7 cellular contexts compared by ENCODE assay signal in the genomic region with DNA sequence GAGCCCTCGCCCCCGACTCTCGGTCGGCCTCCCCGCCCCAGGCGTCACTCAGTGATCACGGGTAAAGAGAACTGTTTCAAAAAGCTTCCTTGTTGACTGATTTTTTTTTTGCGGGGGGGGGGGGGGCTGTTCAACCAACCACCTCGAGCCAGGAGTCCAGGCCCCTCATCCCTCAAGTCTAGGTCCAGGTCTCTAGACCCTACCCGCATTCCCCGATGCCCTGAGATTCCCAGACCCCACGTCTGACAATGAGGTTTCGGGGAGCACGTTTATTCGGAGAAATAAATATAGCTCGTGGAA. TPM values are rescaled to one million over a fixed set of nuclear protein-coding genes. Genes with fewer than 3 reads are reported as not detected.
DNase-seq lines count a peak whose midpoint lies in the region; ATAC-seq and TF ChIP-seq lines count a peak whose summit lies in the region.
"Had no signal": no experiment of that assay in that cellular context is flagged by ENCODE, and none has a peak within 500 bp of the region (broad histone marks: within the 10 kb centered on the region; RNA-seq: fewer than 3 reads in every experiment).

No MANE protein-coding gene starts in this region.

- no peaks in the 10 kb centered on the region for H3K36me3 Mint-ChIP-seq in CD8-positive, alpha-beta T cell

- intact Hi-C loops in CD8-positive, alpha-beta T cell (cut with DNase I, micrococcal nuclease) = no loop called here

- ATAC-seq in CD8-positive, alpha-beta T cell = no peak

- POLR2A ChIA-PET in CD8-positive, alpha-beta T cell (lab: Charles Lee) = no interaction called here

- peak overlapping the region; percentile 60 for H3K4me3 ChIP-seq in CD8-positive, alpha-beta T cell (ENCODE audit: low read depth, low read length)
- H3K4me3 ChIP-seq in muscle layer of colon (ENCODE audit: low read depth in 1 of 2, low read length in 2 of 2) = peak overlapping the region; percentile 72 to 80

- H3K4me3 Mint-ChIP-seq in CD8-positive, alpha-beta T cell = peak overlapping the region; percentile 78

- H3K36me3 ChIP-seq in CD8-positive, alpha-beta T cell (ENCODE audit: insufficient read depth, low read length) = no peaks in the 10 kb centered on the region
- H3K36me3 ChIP-seq in muscle layer of colon (ENCODE audit: insufficient read depth, low read length) = no peaks in the 10 kb centered on the region

- no peaks in the 10 kb centered on the region for H3K9me3 ChIP-seq in CD8-positive, alpha-beta T cell (ENCODE audit: low read length)
- no peaks in the 10 kb centered on the region for H3K9me3 ChIP-seq in muscle layer of colon (ENCODE audit: low read length)

- peaks cover 41% of the 10 kb centered on the region for H3K4me1 ChIP-seq in CD8-positive, alpha-beta T cell (ENCODE audit: insufficient read depth, low read length)
- H3K4me1 ChIP-seq in muscle layer of colon (ENCODE audit: insufficient read depth, low read length) = peaks cover 19% of the 10 kb centered on the region

- H3K27me3 ChIP-seq in CD8-positive, alpha-beta T cell (ENCODE audit: insufficient read depth, low read length) = peaks cover 33% of the 10 kb centered on the region
- peaks cover 3 to 5% of the 10 kb centered on the region in 2 donors for H3K27me3 ChIP-seq in muscle layer of colon (ENCODE audit: control insufficient read depth in 1 of 2, insufficient read depth in 2 of 2, low read length in 2 of 2)

- no peak for DNase-seq in CD8-positive, alpha-beta T cell
- no peak for DNase-seq in NOMO-1 treated with DMSO at 0.1 percent for 48 hours (lab: John Stamatoyannopoulos, UW; ENCODE audit: unreplicated experiment)
- DNase-seq in NCI-H1105 treated with DMSO at 0.1 percent for 48 hours (lab: John Stamatoyannopoulos, UW) = no peak
- no peak for DNase-seq in middle frontal gyrus (ENCODE audit: extremely low spot score, low spot score)

- H3K27me3 Mint-ChIP-seq in CD8-positive, alpha-beta T cell (ENCODE audit: low read depth) = peaks cover 73% of the 10 kb centered on the region

- no peaks in the 10 kb centered on the region for H3K9me3 Mint-ChIP-seq in CD8-positive, alpha-beta T cell

- CTCF ChIA-PET in CD8-positive, alpha-beta T cell (lab: Charles Lee) = interaction anchor here (0.9 to 1.6 kb wide), 2 partner anchors 53 to 158 kb away, joined by 3 to 9 read pairs; a partner anchor contains a TSS

- H3K4me1 Mint-ChIP-seq in CD8-positive, alpha-beta T cell (ENCODE audit: low read depth) = peaks cover 30% of the 10 kb centered on the region

- no peak overlapping the region for H3K27ac Mint-ChIP-seq in CD8-positive, alpha-beta T cell

- no peak overlapping the region for H3K9ac ChIP-seq in muscle layer of colon (ENCODE audit: low read length)

- H3K27ac ChIP-seq in CD8-positive, alpha-beta T cell (ENCODE audit: low read depth, low read length) = no peak overlapping the region
- H3K27ac ChIP-seq in angular gyrus (ENCODE audit: low read depth, low read length) = peak overlapping the region; percentile 88
- H3K27ac ChIP-seq in muscle layer of colon (ENCODE audit: low read depth, low read length) = no peak overlapping the region

- TF ChIP-seq CTCF in CD8-positive, alpha-beta T cell (IDR thresholded peaks at IDR 0.05) = no peak

RNA-seq across cellular contexts. Expression of a gene that starts 4.3 kb away (rescaled TPM):
- total RNA-seq in CD8-positive, alpha-beta T cell = not detected
- total RNA-seq: lung microvascular endothelial cell had no signal

RNA-seq across cellular contexts. Expression of a gene that starts 6.7 kb away (rescaled TPM):
- not detected for total RNA-seq in CD8-positive, alpha-beta T cell

RNA-seq across cellular contexts. Expression of a gene that starts 31.6 kb away (rescaled TPM):
- 1 to 10 TPM; 3.0 to 4.0 TPM for total RNA-seq in CD8-positive, alpha-beta T cell

RNA-seq across cellular contexts. Expression of a gene that starts 32.0 kb away (rescaled TPM):
- under 1 TPM; 0.60 to 0.81 TPM for total RNA-seq in CD8-positive, alpha-beta T cell

RNA-seq across cellular contexts. Expression of a gene that starts 36.7 kb away (rescaled TPM):
- total RNA-seq in CD8-positive, alpha-beta T cell = 1 to 10 TPM; 2.7 to 5.3 TPM
